In the genomic region with DNA sequence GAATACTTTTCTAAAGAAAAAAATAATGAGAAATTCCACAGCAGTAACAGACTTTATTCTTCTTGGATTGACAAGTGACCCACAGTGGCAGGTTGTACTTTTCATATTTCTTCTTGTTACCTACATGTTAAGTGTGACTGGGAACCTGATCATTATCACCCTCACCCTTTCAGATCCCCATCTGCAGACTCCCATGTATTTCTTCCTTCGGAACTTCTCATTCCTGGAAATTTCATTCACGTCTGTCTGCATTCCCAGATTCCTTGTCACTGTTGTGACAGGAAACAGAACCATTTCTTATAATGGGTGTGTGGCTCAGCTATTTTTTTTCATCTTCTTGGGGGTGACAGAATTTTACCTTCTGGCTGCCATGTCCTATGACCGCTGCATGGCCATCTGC, we compare ENCODE assay signal across 39 cellular contexts. TPM values are rescaled to one million over a fixed set of nuclear protein-coding genes. Genes with fewer than 3 reads are reported as not detected.
"Had no signal": no experiment of that assay in that cellular context is flagged by ENCODE, and none has a peak within 500 bp of the region (broad histone marks: within the 10 kb centered on the region; RNA-seq: fewer than 3 reads in every experiment).

No MANE protein-coding gene starts in this region.

- H3K27ac ChIP-seq: KMS-11 had no signal

- H3K36me3 ChIP-seq: MG63 had no signal

- H3K9me3 ChIP-seq: MG63 had no signal

- H3K27me3 ChIP-seq: MG63 had no signal

- H3K4me2 ChIP-seq: KMS-11 had no signal

- DNase-seq: Karpas-422, Kasumi-1, MG63, MM.1S, MV-4-11, NCI-H1048, NCI-H1092, NCI-H1092 treated with DMSO at 0.1 percent for 48 hours, NCI-H1105, NCI-H1105 treated with DMSO at 0.1 percent for 48 hours, NCI-H1417, NCI-H1417 treated with DMSO at 0.1 percent for 48 hours, NCI-H1436, NCI-H1436 treated with DMSO at 0.1 percent for 48 hours, NCI-H146, NCI-H1694, NCI-H1694 treated with DMSO at 0.1 percent for 48 hours, NCI-H187, NCI-H187 treated with DMSO at 0.1 percent for 48 hours, NCI-H1930, NCI-H2029, NCI-H2029 treated with DMSO at 0.1 percent for 48 hours, NCI-H2081, NCI-H2081 treated with DMSO at 0.1 percent for 48 hours, NCI-H2107, NCI-H2171, NCI-H2171 treated with DMSO at 0.1 percent for 48 hours, NCI-H2227 treated with DMSO at 0.1 percent for 48 hours, NCI-H226, NCI-H345, NCI-H446, NCI-H446 treated with DMSO at 0.1 percent for 48 hours, NCI-H510A, NCI-H510A treated with DMSO at 0.1 percent for 48 hours had no signal

- H3K4me3 ChIP-seq: MG63 had no signal

- H3K9ac ChIP-seq: KMS-11 had no signal

RNA-seq across cellular contexts. Expression of a gene that starts 2.3 kb away (rescaled TPM):
- total RNA-seq: LHCN-M2, M059J, MCF 10A, NCI-H460 had no signal

RNA-seq across cellular contexts. Expression of a gene that starts 34.5 kb away (rescaled TPM):
- total RNA-seq: LHCN-M2, M059J, MCF 10A, NCI-H460 had no signal

RNA-seq across cellular contexts. Expression of a gene that starts 35.2 kb away (rescaled TPM):
- total RNA-seq: LHCN-M2, M059J, MCF 10A, NCI-H460 had no signal

RNA-seq across cellular contexts. Expression of a gene that starts 50.9 kb away (rescaled TPM):
- total RNA-seq: LHCN-M2, M059J, MCF 10A, NCI-H460 had no signal
